8 cellular contexts compared by ENCODE assay signal in genomic region chr7:26863504-26864308, GRCh38. TPM values are rescaled to one million over a fixed set of nuclear protein-coding genes. Genes with fewer than 3 reads are reported as not detected.
DNase-seq lines count a peak whose midpoint lies in the region; FAIRE-seq lines count a peak whose summit lies in the region.

No MANE protein-coding gene starts in this region.

- no peak overlapping the region for H3K27ac ChIP-seq in neuronal stem cell (replicated peaks; ENCODE audit: low read length)

- peak overlapping the region; percentile 19 for H2BK15ac ChIP-seq in neuronal stem cell (ENCODE audit: low read length)

- H4K8ac ChIP-seq in neuronal stem cell (ENCODE audit: low read depth, low read length) = no peak overlapping the region

- no peak overlapping the region for H2AK5ac ChIP-seq in neuronal stem cell (ENCODE audit: low read depth, low read length)

- no peak overlapping the region for H3K14ac ChIP-seq in neuronal stem cell (ENCODE audit: low read length)

- peak; percentile 73 for DNase-seq in Caki2 (ENCODE audit: low read depth)
- peak; percentile 13 for DNase-seq in GM19240 (ENCODE audit: insufficient read length, low spot score)
- DNase-seq in KBM-7 = peak; percentile 70
- DNase-seq in activated CD4-positive, alpha-beta T cell treated with anti-CD3 and anti-CD28 coated beads for 4 hours = peak; percentile 12 to 21
- DNase-seq in fibroblast of gingiva (ENCODE audit: low read depth) = peak; percentile 23
- DNase-seq in neuronal stem cell (ENCODE audit: low spot score) = no peak
- no peak for DNase-seq in frontal cortex (ENCODE audit: low spot score in 2 of 2)
- DNase-seq in NCI-H2081 treated with DMSO at 0.1 percent for 48 hours (lab: John Stamatoyannopoulos, UW) = no peak

- H2BK120ac ChIP-seq in neuronal stem cell (ENCODE audit: low read depth, low read length) = no peak overlapping the region

- no peak overlapping the region for H2BK12ac ChIP-seq in neuronal stem cell (ENCODE audit: low read length)

- H3K36me3 ChIP-seq in neuronal stem cell (replicated peaks in 1 of 2; ENCODE audit: control insufficient read depth in 2 of 2, insufficient read depth in 2 of 2, low read length in 2 of 2) = no peaks in the 10 kb centered on the region

- H3K79me1 ChIP-seq in neuronal stem cell (ENCODE audit: low read depth, low read length) = no peaks in the 10 kb centered on the region

- no peak for FAIRE-seq in frontal cortex (lab: Jason Lieb, UNC)

- H3K4me3 ChIP-seq in neuronal stem cell (ENCODE audit: low read length in 2 of 2) = peak overlapping the region; percentile 60 to 84

- H2AFZ ChIP-seq in neuronal stem cell (ENCODE audit: low read length) = peak overlapping the region; percentile 99

- H3K23ac ChIP-seq in neuronal stem cell (ENCODE audit: low read depth, low read length, poor library complexity) = peak overlapping the region; percentile 68

- WGBS in neuronal stem cell (ENCODE audit: extremely low coverage in 2 of 2, insufficient read length in 2 of 2, insufficient replicate concordance in 1 of 2), 2 donors = no CpG with 5 or more reads among the region's 17 CpGs

- no peak overlapping the region for H3K4ac ChIP-seq in neuronal stem cell (ENCODE audit: low read length)

- peaks cover 0 to 4% of the 10 kb centered on the region in 2 donors for H3K9me3 ChIP-seq in neuronal stem cell (replicated peaks in 1 of 2; ENCODE audit: control insufficient read depth in 2 of 2, insufficient read depth in 1 of 2, low read depth in 1 of 2, low read length in 2 of 2)

- H2BK5ac ChIP-seq in neuronal stem cell (ENCODE audit: low read length) = no peak overlapping the region

- peak overlapping the region; percentile 46 for H4K91ac ChIP-seq in neuronal stem cell (ENCODE audit: low read depth, low read length, poor library complexity)

- in situ Hi-C loops in Caki2 (cut with HindIII; ENCODE audit: low pct_unique_long_range_greater_than_20kb, low sequenced_read_pairs) (no loop called here), KBM-7 (cut with MboI; ENCODE audit: low pct_unique_long_range_greater_than_20kb, low sequenced_read_pairs) (no loop called here)

- peaks cover 0 to 41% (median 13%) of the 10 kb centered on the region in 3 experiments for H3K27me3 ChIP-seq in neuronal stem cell (ENCODE audit: control insufficient read depth in 3 of 3, insufficient read depth in 3 of 3, low read depth in 1 of 3, low read length in 3 of 3)

- peak overlapping the region; percentile 91 for H3K18ac ChIP-seq in neuronal stem cell (ENCODE audit: low read length)

- H3K9ac ChIP-seq in neuronal stem cell (ENCODE audit: low read depth, low read length, poor library complexity) = peak overlapping the region; percentile 85

- H3K4me2 ChIP-seq in neuronal stem cell (ENCODE audit: insufficient read depth, low read length, poor library complexity, severe bottlenecking) = peak overlapping the region; percentile 99

- peaks cover 0 to 2% of the 10 kb centered on the region in 2 donors for H3K4me1 ChIP-seq in neuronal stem cell (ENCODE audit: control insufficient read depth in 2 of 2, insufficient read depth in 1 of 2, low read depth in 1 of 2, low read length in 2 of 2)

RNA-seq across cellular contexts. Expression of gene SKAP2, which starts 0.7 kb away (rescaled TPM):
- 43.8 and 49.3 TPM in 2 replicates for total RNA-seq in Caki2 (2014; rRNA removed; shearing (Covaris generic); ENCODE audit: low replicate concordance)
- polyA plus RNA-seq in neuronal stem cell (2013, experiment 1 of 2) = 1.2 TPM
- polyA plus RNA-seq in neuronal stem cell (2013, experiment 2 of 2) = 1.3 TPM
- total RNA-seq in frontal cortex = 11.0 TPM

Comparison
In these comparisons a context has a peak if more than half of its experiments do, and no peak if none do; other contexts are left out.
1. DNase-seq: peak in Caki2 (single experiment), GM19240 (single experiment), KBM-7 (single experiment), activated CD4-positive, alpha-beta T cell treated with anti-CD3 and anti-CD28 coated beads for 4 hours (2 of 2) and fibroblast of gingiva (single experiment); none in neuronal stem cell (single experiment), frontal cortex (0 of 2) and NCI-H2081 treated with DMSO at 0.1 percent for 48 hours (single experiment).